18 cellular contexts compared by ENCODE assay signal in genomic region chr15:95693917-95694316, GRCh38.
"Had no signal": no experiment of that assay in that cellular context is flagged by ENCODE, and none has a peak within 500 bp of the region (broad histone marks: within the 10 kb centered on the region; RNA-seq: fewer than 3 reads in every experiment).

No MANE protein-coding gene starts in this region.

- H2AFZ ChIP-seq: parathyroid adenoma had no signal

- H3K27me3 ChIP-seq: gastroesophageal sphincter, heart left ventricle, left lung, sigmoid colon, stomach had no signal

- H3K9ac ChIP-seq: parathyroid adenoma had no signal

- H3K36me3 Mint-ChIP-seq: stimulated activated effector memory CD8-positive, alpha-beta T cell treated with anti-CD3 and anti-CD28 coated beads, Interleukin-12 subunit alpha, Interleukin-12 subunit beta, amount 100 ng/mL, for 72 hours; T-cell; type B pancreatic cell had no signal

- H3K4me3 ChIP-seq: gastroesophageal sphincter, heart left ventricle, left lung, sigmoid colon, stomach had no signal

- H3K27ac ChIP-seq: gastroesophageal sphincter, heart left ventricle, left lung, parathyroid adenoma, sigmoid colon, stomach had no signal

- FAIRE-seq: kidney had no signal

- H3K4me3 Mint-ChIP-seq: dendritic cell treated with granulocyte-macrophage colony-stimulating factor and Interleukin-4, amounts not matched to agents 40 ng/mL and 50 ng/mL, for 4 days; nephron; stimulated activated effector memory CD8-positive, alpha-beta T cell treated with anti-CD3 and anti-CD28 coated beads, Interleukin-12 subunit alpha, Interleukin-12 subunit beta, amount 100 ng/mL, for 72 hours; T-cell; type B pancreatic cell had no signal

- H3K4me1 Mint-ChIP-seq: nephron; stimulated activated effector memory CD8-positive, alpha-beta T cell treated with anti-CD3 and anti-CD28 coated beads, Interleukin-12 subunit alpha, Interleukin-12 subunit beta, amount 100 ng/mL, for 72 hours; T-cell had no signal

- H3K27ac Mint-ChIP-seq: dendritic cell treated with granulocyte-macrophage colony-stimulating factor and Interleukin-4, amounts not matched to agents 40 ng/mL and 50 ng/mL, for 4 days; nephron; stimulated activated effector memory CD8-positive, alpha-beta T cell treated with anti-CD3 and anti-CD28 coated beads, Interleukin-12 subunit alpha, Interleukin-12 subunit beta, amount 100 ng/mL, for 72 hours; T-cell; type B pancreatic cell had no signal

- ATAC-seq: gastroesophageal sphincter; heart left ventricle; left lung; stimulated activated effector memory CD8-positive, alpha-beta T cell treated with anti-CD3 and anti-CD28 coated beads, Interleukin-12 subunit alpha, Interleukin-12 subunit beta, amount 100 ng/mL, for 72 hours; T-cell had no signal

- H3K36me3 ChIP-seq: gastroesophageal sphincter, heart left ventricle, left lung, sigmoid colon, stomach had no signal

- DNase-seq: activated CD4-positive, CD25-positive, alpha-beta regulatory T cell treated with anti-CD3 and anti-CD28 coated beads, Interleukin-2, amount 50 U/mL, for 72 hours; activated naive CD4-positive, alpha-beta T cell treated with Interleukin-2 at 50 U/mL for 16 hours; aorta; effector memory CD4-positive, alpha-beta T cell; heart left ventricle; kidney; left lung; midbrain; sigmoid colon; stimulated activated CD4-positive, alpha-beta T cell treated with anti-CD3 and anti-CD28 coated beads, Interleukin-4, amount 100 ng/mL, for 24 hours; stomach; T-cell had no signal

- H3K4me1 ChIP-seq: gastroesophageal sphincter, heart left ventricle, left lung, parathyroid adenoma, sigmoid colon, stomach had no signal

- H3K79me2 ChIP-seq: parathyroid adenoma had no signal

- H3K27me3 Mint-ChIP-seq: dendritic cell treated with granulocyte-macrophage colony-stimulating factor and Interleukin-4, amounts not matched to agents 40 ng/mL and 50 ng/mL, for 4 days; type B pancreatic cell had no signal
